In genomic region chr20:9053108-9053507, GRCh38 we compare ENCODE assay signal across 26 cellular contexts. TPM values are rescaled to one million over a fixed set of nuclear protein-coding genes. Genes with fewer than 3 reads are reported as not detected.
DNase-seq lines count a peak whose midpoint lies in the region; ATAC-seq, FAIRE-seq and TF ChIP-seq lines count a peak whose summit lies in the region.
"Had no signal": no experiment of that assay in that cellular context is flagged by ENCODE, and none has a peak within 500 bp of the region (broad histone marks: within the 10 kb centered on the region; RNA-seq: fewer than 3 reads in every experiment).

No MANE protein-coding gene starts in this region.

- no peak for TF ChIP-seq RAD21 in K562 (CRISPR knock-in tag; conservative IDR thresholded peaks at IDR 0.05 in 1 of 2, IDR thresholded peaks at IDR 0.05 in 1 of 2)

- peaks cover 44% of the 10 kb centered on the region for H3K4me1 ChIP-seq in Loucy (ENCODE audit: insufficient read depth, low read length, poor library complexity, severe bottlenecking)
- no peaks in the 10 kb centered on the region; a peak in 2 of 5 replicates for H3K4me1 ChIP-seq in K562 (replicated peaks in 1 of 2; ENCODE audit: control insufficient read depth in 2 of 2, insufficient read depth in 2 of 2, low read length in 2 of 2)
- no peaks in the 10 kb centered on the region for H3K4me1 ChIP-seq in adrenal gland (replicated peaks in 1 of 2)
- H3K4me1 ChIP-seq in Caco-2 = no peaks in the 10 kb centered on the region
- H3K4me1 ChIP-seq: suprapubic skin, upper lobe of right lung had no signal

- H3K9me3 ChIP-seq in Loucy (ENCODE audit: insufficient read depth, low read depth, low read length) (peaks cover under 1% of the 10 kb centered on the region; the same call in 1 of the 2 replicates), K562 (replicated peaks; ENCODE audit: control insufficient read depth, insufficient read depth, low read depth, low read length) (no peaks in the 10 kb centered on the region), adrenal gland (replicated peaks in 1 of 3) (no peaks in the 10 kb centered on the region), Caco-2 (no peaks in the 10 kb centered on the region)
- H3K9me3 ChIP-seq: upper lobe of right lung had no signal

- H2AFZ ChIP-seq in Loucy (ENCODE audit: low read length) (peak overlapping the region; percentile 44), K562 (ENCODE audit: low read depth, low read length) (peak overlapping the region; percentile 40; the same call in 1 of the 2 replicates)

- H3K27ac Mint-ChIP-seq in Caco-2 (ENCODE audit: unreplicated experiment) (no peak overlapping the region), T-cell (no peak overlapping the region)
- H3K27ac Mint-ChIP-seq: activated CD4-positive, alpha-beta T cell treated with anti-CD3 and anti-CD28 coated beads, Interleukin-2, amount 10 ng/mL, durations not matched to agents 24 days and 14 days; activated naive CD8-positive, alpha-beta T cell treated with anti-CD3 and anti-CD28 coated beads, Interleukin-2, amount 50 U/mL, for 24 hours; activated T-cell treated with anti-CD3 and anti-CD28 coated beads, Interleukin-2, amount 50 U/mL, for 24 hours; brain; CD4-positive, alpha-beta T cell had no signal

- no peaks in the 10 kb centered on the region for H3K9me2 ChIP-seq in Loucy (replicated peaks; ENCODE audit: low read depth, low read length)

- TF ChIP-seq POLR2A in K562 (conservative IDR thresholded peaks at IDR 0.05) (no peak), adrenal gland (IDR thresholded peaks at IDR 0.05) (no peak)

- peak; percentile 32 for DNase-seq in ELR (ENCODE audit: low read depth)
- DNase-seq in K562 (ENCODE audit: extremely low read depth in 1 of 4, low spot score in 3 of 4) = no peak
- no peak for DNase-seq in NCI-H1930 (lab: John Stamatoyannopoulos, UW)
- DNase-seq in adrenal gland = no peak
- no peak for DNase-seq in Caco-2
- no peak for DNase-seq in T-cell
- DNase-seq: activated CD4-positive, alpha-beta T cell treated with anti-CD3 and anti-CD28 coated beads, Interleukin-2, amount 10 ng/mL, durations not matched to agents 24 days and 14 days; activated naive CD8-positive, alpha-beta T cell treated with anti-CD3 and anti-CD28 coated beads, Interleukin-2, amount 50 U/mL, for 24 hours; activated T-cell treated with anti-CD3 and anti-CD28 coated beads, Interleukin-2, amount 50 U/mL, for 24 hours; CD4-positive, alpha-beta T cell; foreskin fibroblast; GDM1; H7; NCI-H1436 treated with DMSO at 0.1 percent for 48 hours; NCI-H446 treated with DMSO at 0.1 percent for 48 hours; NCI-H82; right cardiac atrium; stimulated activated CD4-positive, alpha-beta T cell treated with anti-CD3 and anti-CD28 coated beads, Interleukin-2, amount 100 ng/mL, for 48 hours; upper lobe of right lung had no signal

- H3K4me2 ChIP-seq in Loucy (ENCODE audit: low read depth, low read length, poor library complexity, severe bottlenecking) (peak overlapping the region; percentile 83), K562 (ENCODE audit: insufficient read depth, low read length) (no peak overlapping the region)
- H3K4me2 ChIP-seq: KMS-11 had no signal

- no peak for FAIRE-seq in K562 (lab: Jason Lieb, UNC)

- peaks cover 7% of the 10 kb centered on the region for H3F3A ChIP-seq in Loucy (ENCODE audit: low read depth)

- no peaks in the 10 kb centered on the region for H3K9me1 ChIP-seq in K562 (ENCODE audit: control insufficient read depth, insufficient read depth, low read length)

- ATAC-seq in K562 (no peak), T-cell (replicated peaks in 1 of 4) (no peak)
- ATAC-seq: activated naive CD8-positive, alpha-beta T cell treated with anti-CD3 and anti-CD28 coated beads, Interleukin-2, amount 50 U/mL, for 24 hours; right cardiac atrium; upper lobe of right lung had no signal

- H3K27me3 ChIP-seq in Loucy (ENCODE audit: insufficient read depth, low read length, poor library complexity, severe bottlenecking) (no peaks in the 10 kb centered on the region), K562 (ENCODE audit: control insufficient read depth in 2 of 2, insufficient read depth in 2 of 2, low read length in 2 of 2) (no peaks in the 10 kb centered on the region), adrenal gland (no peaks in the 10 kb centered on the region), Caco-2 (replicated peaks; ENCODE audit: control insufficient read depth, insufficient read depth, low read length) (no peaks in the 10 kb centered on the region)
- H3K27me3 ChIP-seq: suprapubic skin, upper lobe of right lung had no signal

- H3K27ac ChIP-seq in K562 (ENCODE audit: extremely low read depth, low read depth, low read length) (no peak overlapping the region), adrenal gland (no peak overlapping the region)
- H3K27ac ChIP-seq: epithelial cell of prostate, KMS-11, suprapubic skin, upper lobe of right lung had no signal

- 0% methylated on average over 3 of the region's 3 CpGs for WGBS in K562 (ENCODE audit: insufficient coverage, low coverage, missing lambda C conversion rate)
- WGBS in adrenal gland, 4 donors = 49 to 70% (median 58%) methylated on average over 3 of the region's 3 CpGs

- H3K36me3 ChIP-seq in Loucy (ENCODE audit: insufficient read depth, low read length) = no peaks in the 10 kb centered on the region
- H3K36me3 ChIP-seq in K562 (ENCODE audit: control insufficient read depth, insufficient read depth, low read length) = no peaks in the 10 kb centered on the region
- H3K36me3 ChIP-seq in adrenal gland (replicated peaks in 1 of 2) = no peaks in the 10 kb centered on the region
- H3K36me3 ChIP-seq in Caco-2 (ENCODE audit: control insufficient read depth, insufficient read depth, low read length) = no peaks in the 10 kb centered on the region
- H3K36me3 ChIP-seq: suprapubic skin, upper lobe of right lung had no signal

- no peak overlapping the region for H3K4me3 Mint-ChIP-seq in Caco-2 (ENCODE audit: unreplicated experiment)
- no peak overlapping the region for H3K4me3 Mint-ChIP-seq in T-cell
- H3K4me3 Mint-ChIP-seq: activated CD4-positive, alpha-beta T cell treated with anti-CD3 and anti-CD28 coated beads, Interleukin-2, amount 10 ng/mL, durations not matched to agents 24 days and 14 days; activated naive CD8-positive, alpha-beta T cell treated with anti-CD3 and anti-CD28 coated beads, Interleukin-2, amount 50 U/mL, for 24 hours; activated T-cell treated with anti-CD3 and anti-CD28 coated beads, Interleukin-2, amount 50 U/mL, for 24 hours; brain; CD4-positive, alpha-beta T cell; neural crest cell had no signal

- H3K9ac ChIP-seq in Loucy (ENCODE audit: low read depth, low read length, poor library complexity, severe bottlenecking) = peak overlapping the region; percentile 59
- H3K9ac ChIP-seq in K562 (ENCODE audit: insufficient read depth in 1 of 2, low read depth in 2 of 2, low read length in 2 of 2) = no peak overlapping the region
- H3K9ac ChIP-seq: KMS-11 had no signal

- POLR2A ChIA-PET in K562 (lab: Yijun Ruan, JAX) = interaction anchor here (0.8 kb wide), 1 partner anchor 16 kb away, joined by 3 read pairs; the partner anchor contains the start of gene PLCB4
- POLR2A ChIA-PET in Caco-2 (lab: Charles Lee) = no interaction called here
- POLR2A ChIA-PET in T-cell (lab: Charles Lee) = no interaction called here

- CTCF ChIA-PET in K562 (lab: Yijun Ruan, JAX; ENCODE audit: low intra/inter-chr PET ratio) = no interaction called here
- CTCF ChIA-PET in Caco-2 (lab: Charles Lee) = no interaction called here
- CTCF ChIA-PET in T-cell (lab: Charles Lee) = no interaction called here

- H3K36me3 Mint-ChIP-seq in Caco-2 (ENCODE audit: insufficient read depth, unreplicated experiment) (no peaks in the 10 kb centered on the region), T-cell (no peaks in the 10 kb centered on the region)
- H3K36me3 Mint-ChIP-seq: brain had no signal

- H3K4me3 ChIP-seq in Loucy (ENCODE audit: low read length, poor library complexity, severe bottlenecking) (peak overlapping the region; percentile 63), K562 (no peak overlapping the region), adrenal gland (no peak overlapping the region), Caco-2 (ENCODE audit: low read depth, low read length) (no peak overlapping the region)
- H3K4me3 ChIP-seq: suprapubic skin, upper lobe of right lung had no signal

- in situ Hi-C loops in K562 (cut with MboI) = no loop called here

- TF ChIP-seq EP300 in K562 (IDR thresholded peaks at IDR 0.05; ENCODE audit: low read length) = no peak

- H3K79me2 ChIP-seq in Loucy (ENCODE audit: insufficient read depth, low read length) = no peaks in the 10 kb centered on the region
- no peaks in the 10 kb centered on the region for H3K79me2 ChIP-seq in K562 (ENCODE audit: control insufficient read depth, insufficient read depth, low read length)

- BruUV-seq in K562 (replicated peaks; lab: Mats Ljungman, UMichigan) (no TSS peak), Caco-2 (replicated peaks; lab: Mats Ljungman, UMichigan) (no TSS peak)

- H3K27me3 Mint-ChIP-seq in Caco-2 (ENCODE audit: insufficient read depth, unreplicated experiment) (peaks cover 7% of the 10 kb centered on the region), T-cell (no peaks in the 10 kb centered on the region)
- H3K27me3 Mint-ChIP-seq: activated CD4-positive, alpha-beta T cell treated with anti-CD3 and anti-CD28 coated beads, Interleukin-2, amount 10 ng/mL, durations not matched to agents 24 days and 14 days; activated naive CD8-positive, alpha-beta T cell treated with anti-CD3 and anti-CD28 coated beads, Interleukin-2, amount 50 U/mL, for 24 hours; activated T-cell treated with anti-CD3 and anti-CD28 coated beads, Interleukin-2, amount 50 U/mL, for 24 hours; CD4-positive, alpha-beta T cell had no signal

- H3K4me1 Mint-ChIP-seq in Caco-2 (ENCODE audit: low read depth, unreplicated experiment) (no peaks in the 10 kb centered on the region), T-cell (peaks cover 0 to 1% (median 0%) of the 10 kb centered on the region in 3 donors)
- H3K4me1 Mint-ChIP-seq: activated CD4-positive, alpha-beta T cell treated with anti-CD3 and anti-CD28 coated beads, Interleukin-2, amount 10 ng/mL, durations not matched to agents 24 days and 14 days; activated naive CD8-positive, alpha-beta T cell treated with anti-CD3 and anti-CD28 coated beads, Interleukin-2, amount 50 U/mL, for 24 hours; neural crest cell had no signal

- H4K20me1 ChIP-seq in Loucy (ENCODE audit: insufficient read depth, low read length, poor library complexity, severe bottlenecking) = no peaks in the 10 kb centered on the region
- no peaks in the 10 kb centered on the region for H4K20me1 ChIP-seq in K562 (replicated peaks; ENCODE audit: control insufficient read depth, insufficient read depth, low read length)

- H3K9me3 Mint-ChIP-seq in Caco-2 (ENCODE audit: unreplicated experiment) = no peaks in the 10 kb centered on the region
- peaks cover 5 to 9% (median 8%) of the 10 kb centered on the region in 3 donors for H3K9me3 Mint-ChIP-seq in T-cell
- H3K9me3 Mint-ChIP-seq: CD4-positive, alpha-beta T cell had no signal

- intact Hi-C loops in K562 (cut with micrococcal nuclease) = no loop called here
- intact Hi-C loops in adrenal gland (cut with DNase I) = no loop called here
- intact Hi-C loops in Caco-2 (cut with micrococcal nuclease; ENCODE audit: unreplicated experiment) = no loop called here

- no peak for TF ChIP-seq CTCF in Loucy (conservative IDR thresholded peaks at IDR 0.05; ENCODE audit: low read length)
- TF ChIP-seq CTCF in K562 (IDR thresholded peaks at IDR 0.05 in 2 of 3, conservative IDR thresholded peaks at IDR 0.05 in 1 of 3; ENCODE audit: insufficient read depth in 2 of 3, low read depth in 1 of 3, low read length in 3 of 3) = no peak
- no peak for TF ChIP-seq CTCF in adrenal gland (IDR thresholded peaks at IDR 0.05)
- no peak for TF ChIP-seq CTCF in Caco-2 (IDR thresholded peaks at IDR 0.05; ENCODE audit: insufficient read depth in 1 of 2, low read depth in 1 of 2, low read length in 1 of 2, severe bottlenecking in 1 of 2, unreplicated experiment in 1 of 2)

RNA-seq across cellular contexts. Expression of gene PLCB4, which starts 15.8 kb away (rescaled TPM):
- 0.90 and 4.7 TPM in 2 replicates for total RNA-seq in K562 (2011; cell fraction: chromatin; rRNA removed; ENCODE audit: low replicate concordance)
- total RNA-seq in K562 (2011; cell fraction: nucleolus; rRNA removed) = 0.17 and 1.3 TPM in 2 replicates
- total RNA-seq in K562 (2011; cell fraction: nucleoplasm; rRNA removed) = 0.66 and 1.1 TPM in 2 replicates
- total RNA-seq in K562 (2014; rRNA removed) = 0.32 and 0.37 TPM in 2 replicates
- total RNA-seq in K562 (2014; rRNA removed; fragmentation: Illumina TruSeq; extraction: Trizol) = 1.1 and 1.2 TPM in 2 replicates
- 0.49 and 0.54 TPM in 2 replicates for total RNA-seq in K562 (2015; rRNA removed; fragmentation: Illumina TruSeq; extraction: Trizol)
- total RNA-seq in K562 (2021) = 0.36 and 0.73 TPM in 2 replicates
- 0.12 and 0.20 TPM in 2 replicates for polyA plus RNA-seq in K562 (2011; rRNA removed)
- 0.25 TPM in 2 replicates for polyA plus RNA-seq in K562 (2011; cell fraction: cytosol; rRNA removed)
- polyA plus RNA-seq in K562 (2011; cell fraction: nucleus; rRNA removed) = 0.13 and 0.44 TPM in 2 replicates
- polyA plus RNA-seq in K562 (2012) = 0.30 and 0.73 TPM in 2 replicates
- polyA plus RNA-seq in K562 (2014; fragmentation: Illumina TruSeq; extraction: Trizol) = 0.52 and 0.89 TPM in 2 replicates
- under 1 TPM; 0.28 to 0.42 TPM for polyA plus RNA-seq in K562 (2014; fragmentation: Nextera tagmentation; extraction: Ambion mirVana)
- 0.51 and 2.9 TPM in 2 replicates for polyA plus RNA-seq in K562 (2014; rRNA removed)
- polyA minus RNA-seq in K562 (2011; rRNA and poly(A)+ RNA removed) = 0.25 and 0.33 TPM in 2 replicates
- polyA minus RNA-seq in K562 (2011; cell fraction: cytosol; rRNA and poly(A)+ RNA removed) = not detected in 2 replicates
- 0.22 and 0.27 TPM in 2 replicates for polyA minus RNA-seq in K562 (2011; cell fraction: nucleus; rRNA and poly(A)+ RNA removed)
- 1 to 10 TPM in 5 of 8 donors, under 1 TPM in 3; 0.26 to 8.1 (median 2.4) TPM for total RNA-seq in adrenal gland
- 1 to 10 TPM; 1.7 to 8.5 (median 6.0) TPM for polyA plus RNA-seq in adrenal gland
- 3.0 and 3.1 TPM in 2 replicates for total RNA-seq in Caco-2 (2022)
- total RNA-seq in T-cell = under 1 TPM in 2 of 5 donors, not detected in 3; 0.06 to 0.07 TPM
- total RNA-seq: activated CD4-positive, alpha-beta T cell treated with anti-CD3 and anti-CD28 coated beads, Interleukin-2, amount 10 ng/mL, durations not matched to agents 24 days and 14 days; activated CD8-positive, alpha-beta memory T cell treated with anti-CD3 and anti-CD28 coated beads for 36 hours had no signal
